In genomic region chr2:134705861-134706586, GRCh38 we compare ENCODE assay signal across 17 cellular contexts. TPM values are rescaled to one million over a fixed set of nuclear protein-coding genes. Genes with fewer than 3 reads are reported as not detected.
DNase-seq lines count a peak whose midpoint lies in the region; ATAC-seq and TF ChIP-seq lines count a peak whose summit lies in the region.
"Had no signal": no experiment of that assay in that cellular context is flagged by ENCODE, and none has a peak within 500 bp of the region (broad histone marks: within the 10 kb centered on the region; RNA-seq: fewer than 3 reads in every experiment).

No MANE protein-coding gene starts in this region.

- H3K9me3 Mint-ChIP-seq in activated CD4-positive, alpha-beta T cell treated with anti-CD3 and anti-CD28 coated beads, Interleukin-2, amount 10 ng/mL, durations not matched to agents 24 days and 14 days: no peaks in the 10 kb centered on the region
- no peaks in the 10 kb centered on the region for H3K9me3 Mint-ChIP-seq in central memory CD8-positive, alpha-beta T cell
- peaks cover 4% of the 10 kb centered on the region for H3K9me3 Mint-ChIP-seq in nephron progenitor cell

- no peak for DNase-seq in activated CD4-positive, alpha-beta T cell treated with anti-CD3 and anti-CD28 coated beads, Interleukin-2, amount 10 ng/mL, durations not matched to agents 24 days and 14 days
- no peak for DNase-seq in activated CD4-positive, alpha-beta T cell treated with anti-CD3 and anti-CD28 coated beads, Interleukin-2, amount 50 U/mL, for 48 hours
- DNase-seq in H7 (peak; percentile 52), nephron progenitor cell (peak; percentile 46), CD1c-positive myeloid dendritic cell (ENCODE audit: extremely low spot score) (no peak)
- DNase-seq in central memory CD8-positive, alpha-beta T cell (ENCODE audit: low spot score in 2 of 2): no peak
- DNase-seq: activated CD4-positive, alpha-beta T cell treated with anti-CD3 and anti-CD28 coated beads for 1 hour; activated gamma-delta T cell treated with Interleukin-2 at 50 U/mL for 16 hours; DMS53; foreskin keratinocyte; NCI-H1436; small intestine had no signal

- peak overlapping the region; percentile 28 for H3K4me3 Mint-ChIP-seq in activated CD4-positive, alpha-beta T cell treated with anti-CD3 and anti-CD28 coated beads, Interleukin-2, amount 10 ng/mL, durations not matched to agents 24 days and 14 days
- peak overlapping the region; percentile 58 for H3K4me3 Mint-ChIP-seq in central memory CD8-positive, alpha-beta T cell
- peak overlapping the region; percentile 2 for H3K4me3 Mint-ChIP-seq in nephron progenitor cell

- H3K36me3 ChIP-seq in H7 (replicated peaks; ENCODE audit: control insufficient read depth, insufficient read depth, low read length): no peaks in the 10 kb centered on the region

- no peak overlapping the region for H3K27ac Mint-ChIP-seq in activated CD4-positive, alpha-beta T cell treated with anti-CD3 and anti-CD28 coated beads, Interleukin-2, amount 10 ng/mL, durations not matched to agents 24 days and 14 days
- no peak overlapping the region for H3K27ac Mint-ChIP-seq in central memory CD8-positive, alpha-beta T cell (ENCODE audit: low read depth)
- no peak overlapping the region for H3K27ac Mint-ChIP-seq in nephron progenitor cell

- ATAC-seq in central memory CD8-positive, alpha-beta T cell (replicated peaks; ENCODE audit: extremely low read depth, poor library complexity, severe bottlenecking): no peak
- ATAC-seq in GM19324 (IDR thresholded peaks at IDR 0.05; ENCODE audit: low FRiP score, unreplicated experiment) (no peak), GM21529 (IDR thresholded peaks at IDR 0.05; ENCODE audit: unreplicated experiment) (no peak)
- ATAC-seq: foreskin keratinocyte, GM12878, SK-N-SH treated with all-trans-retinoic acid at 6 μM for 48 hours had no signal

- H3K27me3 ChIP-seq in H7 (ENCODE audit: control insufficient read depth, insufficient read depth, low read length): peaks cover 2% of the 10 kb centered on the region; the same call in 1 of the 2 replicates

- TF ChIP-seq CTCF in nephron progenitor cell (IDR thresholded peaks at IDR 0.05): no peak

- H3K4me3 ChIP-seq in H7 (ENCODE audit: insufficient read depth, low read depth, low read length): no peak overlapping the region
- H3K4me3 ChIP-seq: coronary artery, GM12878 had no signal

- peaks cover 11% of the 10 kb centered on the region for H3K4me1 Mint-ChIP-seq in activated CD4-positive, alpha-beta T cell treated with anti-CD3 and anti-CD28 coated beads, Interleukin-2, amount 10 ng/mL, durations not matched to agents 24 days and 14 days
- H3K4me1 Mint-ChIP-seq in central memory CD8-positive, alpha-beta T cell: peaks cover 19% of the 10 kb centered on the region
- H3K4me1 Mint-ChIP-seq in nephron progenitor cell: peaks cover 24% of the 10 kb centered on the region

- no peaks in the 10 kb centered on the region for H3K36me3 Mint-ChIP-seq in activated CD4-positive, alpha-beta T cell treated with anti-CD3 and anti-CD28 coated beads, Interleukin-2, amount 10 ng/mL, durations not matched to agents 24 days and 14 days (ENCODE audit: low read depth)
- H3K36me3 Mint-ChIP-seq in central memory CD8-positive, alpha-beta T cell (ENCODE audit: insufficient read depth): no peaks in the 10 kb centered on the region
- no peaks in the 10 kb centered on the region for H3K36me3 Mint-ChIP-seq in nephron progenitor cell (ENCODE audit: low read depth)

- H3K27me3 Mint-ChIP-seq in activated CD4-positive, alpha-beta T cell treated with anti-CD3 and anti-CD28 coated beads, Interleukin-2, amount 10 ng/mL, durations not matched to agents 24 days and 14 days: peaks cover 71% of the 10 kb centered on the region
- peaks cover 78% of the 10 kb centered on the region for H3K27me3 Mint-ChIP-seq in central memory CD8-positive, alpha-beta T cell
- H3K27me3 Mint-ChIP-seq in nephron progenitor cell (ENCODE audit: low read depth, poor library complexity): peaks cover 10% of the 10 kb centered on the region

- intact Hi-C loops in activated CD4-positive, alpha-beta T cell treated with anti-CD3 and anti-CD28 coated beads, Interleukin-2, amount 10 ng/mL, durations not matched to agents 24 days and 14 days (cut with micrococcal nuclease): no loop called here

RNA-seq across cellular contexts. Expression of gene TMEM163, which starts 12.8 kb away (rescaled TPM):
- total RNA-seq in activated CD4-positive, alpha-beta T cell treated with anti-CD3 and anti-CD28 coated beads, Interleukin-2, amount 10 ng/mL, durations not matched to agents 24 days and 14 days: 0.23 TPM in 1 of 2 replicates, not detected in the other
- total RNA-seq in H7 (2014; rRNA removed; shearing (Covaris generic)): 0.14 and 0.26 TPM in 2 replicates
- total RNA-seq: foreskin keratinocyte had no signal

Comparison
In these comparisons a context has a peak if more than half of its experiments do, and no peak if none do; other contexts are left out.
1. DNase-seq: peak in H7 (single experiment) and nephron progenitor cell (single experiment); none in activated CD4-positive, alpha-beta T cell treated with anti-CD3 and anti-CD28 coated beads, Interleukin-2, amount 10 ng/mL, durations not matched to agents 24 days and 14 days (single experiment), activated CD4-positive, alpha-beta T cell treated with anti-CD3 and anti-CD28 coated beads, Interleukin-2, amount 50 U/mL, for 48 hours (0 of 2), central memory CD8-positive, alpha-beta T cell (0 of 2) and CD1c-positive myeloid dendritic cell (single experiment).
2. H3K4me3 Mint-ChIP-seq: peak in every context shown above with its lines; median percentile 58 in central memory CD8-positive, alpha-beta T cell; 28 in activated CD4-positive, alpha-beta T cell treated with anti-CD3 and anti-CD28 coated beads, Interleukin-2, amount 10 ng/mL, durations not matched to agents 24 days and 14 days; 2 in nephron progenitor cell.